Comparison of ENCODE assay signal across 8 cellular contexts in genomic region chr3:52123106-52123708, GRCh38. TPM values are rescaled to one million over a fixed set of nuclear protein-coding genes. Genes with fewer than 3 reads are reported as not detected.
DNase-seq lines count a peak whose midpoint lies in the region; ATAC-seq, FAIRE-seq and TF ChIP-seq lines count a peak whose summit lies in the region.

No MANE protein-coding gene starts in this region.

- TF ChIP-seq RAD21 in SK-N-SH (IDR thresholded peaks at IDR 0.05; ENCODE audit: low read length), result peak; percentile 97

- peaks cover 5 to 33% of the 10 kb centered on the region in 2 experiments; a peak in 2 of 4 replicates for H3K4me1 ChIP-seq in SK-N-SH (ENCODE audit: control insufficient read depth in 1 of 2, insufficient read depth in 2 of 2, low read depth in 1 of 2, low read length in 1 of 2)
- no peaks in the 10 kb centered on the region for H3K4me1 ChIP-seq in pancreas
- peaks cover 0 to 7% (median 0%) of the 10 kb centered on the region in 4 donors for H3K4me1 ChIP-seq in tibial artery

- intact Hi-C loops in pancreas (cut with DNase I) (loop anchor here in 1 of 3 donors (10.0 kb wide), 1 partner anchor 178 kb away; the partner anchor contains the start of genes PARP3 and RRP9), tibial artery (cut with DNase I; ENCODE audit: low total_unique reads) (loop anchor here (5.0 kb wide), 1 partner anchor 66 kb away; the partner anchor contains the start of gene DUSP7)

- H3F3A ChIP-seq in SK-N-SH (replicated peaks; ENCODE audit: insufficient read depth), result no peaks in the 10 kb centered on the region

- H3K9me3 ChIP-seq in SK-N-SH, result no peaks in the 10 kb centered on the region
- no peaks in the 10 kb centered on the region for H3K9me3 ChIP-seq in pancreas
- no peaks in the 10 kb centered on the region for H3K9me3 ChIP-seq in tibial artery

- H3K27ac ChIP-seq in HL-60 (replicated peaks), result no peak overlapping the region
- H3K27ac ChIP-seq in SK-N-SH (ENCODE audit: low read depth in 2 of 2, low read length in 1 of 2), result peak overlapping the region in 1 of 2 experiments; percentile 83; a peak in 2 of 4 replicates
- no peak overlapping the region for H3K27ac ChIP-seq in pancreas
- peak overlapping the region in 1 of 2 donors; percentile 30 for H3K27ac ChIP-seq in tibial artery

- H2AFZ ChIP-seq in SK-N-SH (ENCODE audit: low read depth), result no peak overlapping the region

- no peaks in the 10 kb centered on the region for H3K27me3 ChIP-seq in HL-60 (ENCODE audit: insufficient read depth, poor library complexity, severe bottlenecking)
- H3K27me3 ChIP-seq in SK-N-SH (ENCODE audit: insufficient read depth), result no peaks in the 10 kb centered on the region
- no peaks in the 10 kb centered on the region for H3K27me3 ChIP-seq in pancreas
- no peaks in the 10 kb centered on the region for H3K27me3 ChIP-seq in tibial artery

- peak; percentile 91 to 97 (median 92) for ATAC-seq in pancreas

- 60% methylated on average over 6 of the region's 10 CpGs for WGBS in SK-N-SH (ENCODE audit: low lambda C conversion rate)
- WGBS in pancreas, 2 donors, result 34 to 37% methylated on average over 10 of the region's 10 CpGs

- no peaks in the 10 kb centered on the region for H4K20me1 ChIP-seq in SK-N-SH (ENCODE audit: insufficient read depth)

- TF ChIP-seq EP300 in SK-N-SH (IDR thresholded peaks at IDR 0.05; ENCODE audit: borderline replicate concordance in 1 of 2, low read depth in 1 of 2, low read length in 1 of 2), result no peak

- POLR2A ChIA-PET in SK-N-SH (lab: Yijun Ruan, JAX), result interaction anchor here (0.6 to 3.1 kb wide), 11 partner anchors 15 to 127 kb away, joined by 3 to 22 read pairs (median 5); partner anchors contain the start of genes DUSP7 and RPL29

- no peak overlapping the region for H3K4me2 ChIP-seq in SK-N-SH

- 0 out of 2 replicates have a peak, but pooled peaks cover 4% of the 10 kb centered on the region for H3K79me2 ChIP-seq in SK-N-SH (ENCODE audit: insufficient read depth)

- H3K9me2 ChIP-seq in SK-N-SH, result no peaks in the 10 kb centered on the region

- H3K36me3 ChIP-seq in SK-N-SH (replicated peaks in 1 of 2; ENCODE audit: control insufficient read depth in 1 of 2, insufficient read depth in 2 of 2, low read length in 1 of 2), result peaks cover 0 to 20% of the 10 kb centered on the region in 2 experiments
- H3K36me3 ChIP-seq in pancreas, result no peaks in the 10 kb centered on the region
- H3K36me3 ChIP-seq in tibial artery, result no peaks in the 10 kb centered on the region

- H3K9ac ChIP-seq in SK-N-SH, result no peak overlapping the region

- peak; percentile 7 for DNase-seq in GF-D8 (lab: John Stamatoyannopoulos, UW)
- DNase-seq in HL-60 (ENCODE audit: low read depth in 1 of 2, low spot score in 1 of 2), result peak; percentile 71 to 83
- peak; percentile 87 for DNase-seq in SK-N-SH
- DNase-seq in activated naive CD4-positive, alpha-beta T cell treated with anti-CD3 and anti-CD28 coated beads, Interleukin-2, amount 50 U/mL, for 16 hours, result peak; percentile 74
- DNase-seq in glomerular visceral epithelial cell (ENCODE audit: extremely low spot score), result peak; percentile 79
- DNase-seq in pancreas, result peak; percentile 60 to 92 (median 82)
- peak; percentile 60 to 83 for DNase-seq in tibial artery
- DNase-seq in NCI-H774 (lab: John Stamatoyannopoulos, UW), result no peak

- FAIRE-seq in pancreas (lab: Jason Lieb, UNC), result no peak

- CTCF ChIA-PET in SK-N-SH (lab: Yijun Ruan, JAX), result interaction anchor here (0.6 to 12.7 kb wide), 46 partner anchors 9 to 323 kb away, joined by 3 to 366 read pairs (median 6); partner anchors contain the start of genes ABHD14B, DUSP7 and RPL29

- TF ChIP-seq CTCF in HL-60 (IDR thresholded peaks at IDR 0.05; ENCODE audit: insufficient read depth, low read length), result peak; percentile 98
- peak; percentile 96 for TF ChIP-seq CTCF in SK-N-SH (IDR thresholded peaks at IDR 0.05)
- peak; percentile 88 to 96 (median 88) for TF ChIP-seq CTCF in pancreas (IDR thresholded peaks at IDR 0.05)
- TF ChIP-seq CTCF in tibial artery (IDR thresholded peaks at IDR 0.05), result peak; percentile 96 to 97

- no peak overlapping the region for H3K4me3 ChIP-seq in HL-60 (replicated peaks; ENCODE audit: insufficient read depth, low read length)
- no peak overlapping the region; a peak in 1 of 4 replicates for H3K4me3 ChIP-seq in SK-N-SH (ENCODE audit: low read depth in 2 of 2, low read length in 1 of 2)
- no peak overlapping the region for H3K4me3 ChIP-seq in pancreas
- H3K4me3 ChIP-seq in tibial artery, result no peak overlapping the region

TF ChIP-seq in SK-N-SH, 30 proteins besides CTCF, POLR2A, EP300 and RAD21 (continues in another document):
- TF ChIP-seq PBX3 (IDR thresholded peaks at IDR 0.05), result no peak
- TF ChIP-seq USF1 (IDR thresholded peaks at IDR 0.05; ENCODE audit: borderline replicate concordance, low read depth), result no peak
- no peak for TF ChIP-seq FOXJ3 (CRISPR knock-in tag; IDR thresholded peaks at IDR 0.05)
- TF ChIP-seq RXRA (IDR thresholded peaks at IDR 0.05; ENCODE audit: borderline replicate concordance, low read depth), result no peak
- no peak for TF ChIP-seq REST (IDR thresholded peaks at IDR 0.05; ENCODE audit: low read depth, low read length)
- no peak for TF ChIP-seq JUND (IDR thresholded peaks at IDR 0.05)
- peak; percentile 97 for TF ChIP-seq SMC3 (IDR thresholded peaks at IDR 0.05; ENCODE audit: low read depth, low read length)
- TF ChIP-seq TCF12 (IDR thresholded peaks at IDR 0.05), result no peak
- TF ChIP-seq MAX (IDR thresholded peaks at IDR 0.05; ENCODE audit: low read depth), result no peak
- TF ChIP-seq MXI1 (IDR thresholded peaks at IDR 0.05; ENCODE audit: low read depth, low read length), result no peak
- peak; percentile 50 for TF ChIP-seq CHD2 (IDR thresholded peaks at IDR 0.05; ENCODE audit: low read length, partially characterized antibody)
- TF ChIP-seq EZH2phosphoT487 (IDR thresholded peaks at IDR 0.05; ENCODE audit: borderline replicate concordance, low read depth), result no peak
- TF ChIP-seq TAF1 (IDR thresholded peaks at IDR 0.05; ENCODE audit: borderline replicate concordance, low read depth, low read length), result no peak
- TF ChIP-seq SIN3A (IDR thresholded peaks at IDR 0.05; ENCODE audit: borderline replicate concordance, low read depth, low read length), result no peak
- TF ChIP-seq IRF3 (IDR thresholded peaks at IDR 0.05; ENCODE audit: low read depth, low read length), result no peak
- no peak for TF ChIP-seq TEAD4 (IDR thresholded peaks at IDR 0.05; ENCODE audit: borderline replicate concordance, insufficient read depth)

RNA-seq across cellular contexts. Expression of gene POC1A, which starts 31.0 kb away (rescaled TPM):
- polyA plus RNA-seq in SK-N-SH (2012; rRNA removed), result 9.6 and 11.7 TPM in 2 replicates
- polyA plus RNA-seq in SK-N-SH (2012; cell fraction: cytosol; rRNA removed), result 5.8 and 9.1 TPM in 2 replicates
- 7.7 and 9.6 TPM in 2 replicates for polyA plus RNA-seq in SK-N-SH (2012; cell fraction: nucleus; rRNA removed)
- total RNA-seq in pancreas, result 1 to 10 TPM in 1 of 6 donors, under 1 TPM in 5; 0.37 to 1.1 (median 0.71) TPM
- under 1 TPM; 0.46 to 0.80 TPM for polyA plus RNA-seq in pancreas
